In genomic region chr2:130372833-130373807, GRCh38 we compare ENCODE assay signal across 8 cellular contexts. TPM values are rescaled to one million over a fixed set of nuclear protein-coding genes. Genes with fewer than 3 reads are reported as not detected.
DNase-seq lines count a peak whose midpoint lies in the region; ATAC-seq, FAIRE-seq and TF ChIP-seq lines count a peak whose summit lies in the region.

No MANE protein-coding gene starts in this region.

- H3K27me3 ChIP-seq in Caco-2 (replicated peaks; ENCODE audit: control insufficient read depth, insufficient read depth, low read length) (no peaks in the 10 kb centered on the region), GM12878 (replicated peaks in 1 of 2; ENCODE audit: control insufficient read depth in 2 of 2, insufficient read depth in 2 of 2, low read length in 1 of 2) (no peaks in the 10 kb centered on the region), mesendoderm (ENCODE audit: insufficient read depth, low read length, poor library complexity) (no peaks in the 10 kb centered on the region)

- H3K4me3 ChIP-seq in Caco-2 (ENCODE audit: low read depth, low read length) (peak overlapping the region; percentile 92), GM12878 (peak overlapping the region; percentile 94), mesendoderm (ENCODE audit: low read length) (peak overlapping the region; percentile 76)

- no peaks in the 10 kb centered on the region for H3K9me3 Mint-ChIP-seq in Caco-2 (ENCODE audit: unreplicated experiment)

- H3K79me1 ChIP-seq in mesendoderm (ENCODE audit: low read length): peaks cover 3% of the 10 kb centered on the region

- H3K27me3 Mint-ChIP-seq in Caco-2 (ENCODE audit: insufficient read depth, unreplicated experiment): no peaks in the 10 kb centered on the region

- H2AFZ ChIP-seq in GM12878 (ENCODE audit: control insufficient read depth, low read depth, low read length): peak overlapping the region; percentile 93

- H3K4ac ChIP-seq in mesendoderm (ENCODE audit: low read depth, low read length): peak overlapping the region; percentile 47

- H3K27ac ChIP-seq in GM12878 (ENCODE audit: control insufficient read depth, insufficient read depth) (peak overlapping the region; percentile 90), mesendoderm (ENCODE audit: low read depth, low read length) (no peak overlapping the region)

- H3K27ac Mint-ChIP-seq in Caco-2 (ENCODE audit: unreplicated experiment): peak overlapping the region; percentile 91

- ATAC-seq in HG02885 (IDR thresholded peaks at IDR 0.05; ENCODE audit: poor library complexity, unreplicated experiment) (peak; percentile 0), GM12878 (peak; percentile 2), HG03108 (IDR thresholded peaks at IDR 0.05; ENCODE audit: unreplicated experiment) (no peak)

- peaks cover 46% of the 10 kb centered on the region for H3K79me2 ChIP-seq in GM12878 (ENCODE audit: control insufficient read depth, insufficient read depth, low read length)
- H3K79me2 ChIP-seq in mesendoderm (ENCODE audit: control insufficient read depth, insufficient read depth, low read length): no peaks in the 10 kb centered on the region

- in situ Hi-C loops in GM12878 (cut with MboI): no loop called here

- no peak overlapping the region for H4K8ac ChIP-seq in mesendoderm (ENCODE audit: low read depth, low read length)

- no peak for FAIRE-seq in GM12878 (lab: Jason Lieb, UNC)

- SMC1A ChIA-PET in GM12878 (lab: Charles Lee; ENCODE audit: uncharacterized antibody, unreplicated experiment): interaction anchor here (1.2 to 1.7 kb wide), 8 partner anchors 10 to 36 kb away, joined by 3 to 19 read pairs (median 4); partner anchors contain the start of gene IMP4

- no peak for TF ChIP-seq RAD21 in GM12878 (IDR thresholded peaks at IDR 0.05; ENCODE audit: insufficient read depth, low read depth, low read length)

- H3K18ac ChIP-seq in mesendoderm (ENCODE audit: low read length): peak overlapping the region; percentile 77

- H3K4me1 ChIP-seq in Caco-2 (peaks cover 6% of the 10 kb centered on the region), GM12878 (ENCODE audit: control insufficient read depth, insufficient read depth, low read length) (peaks cover 40% of the 10 kb centered on the region), mesendoderm (ENCODE audit: control insufficient read depth, low read depth, low read length) (peaks cover 6% of the 10 kb centered on the region)

- H3K56ac ChIP-seq in mesendoderm (ENCODE audit: low read length): peak overlapping the region; percentile 97

- no peak overlapping the region for H4K5ac ChIP-seq in mesendoderm (ENCODE audit: low read length)

- H3K23ac ChIP-seq in mesendoderm (ENCODE audit: low read length): peak overlapping the region; percentile 92

- H3K36me3 ChIP-seq in Caco-2 (ENCODE audit: control insufficient read depth, insufficient read depth, low read length): peaks cover 4% of the 10 kb centered on the region; the same call in 1 of the 2 replicates
- peaks cover 0 to 8% of the 10 kb centered on the region in 2 experiments; a peak in 2 of 4 replicates for H3K36me3 ChIP-seq in GM12878 (ENCODE audit: control insufficient read depth in 2 of 2, insufficient read depth in 2 of 2, low read length in 1 of 2)
- H3K36me3 ChIP-seq in mesendoderm (ENCODE audit: control insufficient read depth, insufficient read depth, low read length): no peaks in the 10 kb centered on the region

- H3K9me3 ChIP-seq in Caco-2 (no peaks in the 10 kb centered on the region), GM12878 (replicated peaks; ENCODE audit: control insufficient read depth, insufficient read depth, low read length) (no peaks in the 10 kb centered on the region)

- peaks cover 39% of the 10 kb centered on the region for H3K36me3 Mint-ChIP-seq in Caco-2 (ENCODE audit: insufficient read depth, unreplicated experiment)

- H2BK120ac ChIP-seq in mesendoderm (ENCODE audit: low read depth, low read length): no peak overlapping the region

- TF ChIP-seq CTCF in Caco-2 (IDR thresholded peaks at IDR 0.05; ENCODE audit: insufficient read depth in 1 of 2, low read depth in 1 of 2, low read length in 1 of 2, severe bottlenecking in 1 of 2, unreplicated experiment in 1 of 2) (no peak), GM12878 (IDR thresholded peaks at IDR 0.05 in 2 of 3, conservative IDR thresholded peaks at IDR 0.05 in 1 of 3; ENCODE audit: control insufficient read depth in 2 of 3, extremely low read depth in 1 of 3, insufficient read depth in 1 of 3, low read depth in 3 of 3, low read length in 3 of 3) (no peak)

- BruUV-seq in Caco-2 (replicated peaks; lab: Mats Ljungman, UMichigan) (TSS peak; percentile 50), GM12878 (replicated peaks; lab: Mats Ljungman, UMichigan) (TSS peak; percentile 76)

- H2BK15ac ChIP-seq in mesendoderm (replicated peaks; ENCODE audit: low read depth): no peak overlapping the region

- POLR2A ChIA-PET in Caco-2 (lab: Charles Lee): interaction anchor here (0.7 to 1.5 kb wide), 3 partner anchors 17 to 31 kb away, joined by 3 to 12 read pairs (median 3); partner anchors contain the start of genes IMP4 and PTPN18
- POLR2A ChIA-PET in GM12878 (lab: Charles Lee): interaction anchor here (0.6 to 1.8 kb wide), 10 partner anchors 9 to 192 kb away, joined by 3 to 10 read pairs (median 4); partner anchors contain the start of gene IMP4

- H3K9ac ChIP-seq in GM12878 (ENCODE audit: control insufficient read depth, insufficient read depth, low read length) (peak overlapping the region; percentile 92), mesendoderm (ENCODE audit: low read length) (peak overlapping the region; percentile 88)

- 11% methylated on average over 24 of the region's 24 CpGs for whole genome bisulfite sequencing in GM12878 (ENCODE audit: insufficient coverage, insufficient replicate concordance, low lambda C conversion rate, missing lambda C conversion rate)
- WGBS in mesendoderm (ENCODE audit: extremely low coverage, insufficient coverage, low lambda C conversion rate): no CpG with 5 or more reads among the region's 24 CpGs

- intact Hi-C loops in Caco-2 (cut with micrococcal nuclease; ENCODE audit: unreplicated experiment) (loop anchor here (1.0 to 5.0 kb wide), 4 partner anchors 17 to 54 kb away; partner anchors contain the start of genes IMP4 and PTPN18), GM12878 (cut with micrococcal nuclease; ENCODE audit: unreplicated experiment) (loop anchor here (1.0 to 10.0 kb wide), 3 partner anchors 18 to 52 kb away; partner anchors contain the start of gene IMP4)

- CTCF ChIA-PET in Caco-2 (lab: Charles Lee): interaction anchor here (0.6 to 1.6 kb wide), 7 partner anchors 17 to 1457 kb away, joined by 3 to 16 read pairs (median 6); partner anchors contain the start of genes IMP4 and PTPN18
- CTCF ChIA-PET in GM12878 (lab: Yijun Ruan, JAX): interaction anchor here (0.5 to 2.6 kb wide), 21 partner anchors 9 to 707 kb away, joined by 3 to 34 read pairs (median 4); partner anchors contain the start of genes IMP4 and PTPN18

- TF ChIP-seq POLR2A in GM12878 (IDR thresholded peaks at IDR 0.05; ENCODE audit: low read depth, low read length): no peak

- H2BK5ac ChIP-seq in mesendoderm (ENCODE audit: low read length): peak overlapping the region; percentile 83

- no peak for TF ChIP-seq EP300 in GM12878 (IDR thresholded peaks at IDR 0.05; ENCODE audit: borderline replicate concordance in 1 of 2, control insufficient read depth in 1 of 2, low read depth in 2 of 2, low read length in 2 of 2)

- no peak for DNase-seq in Caco-2
- no peak for DNase-seq in GM12878 (ENCODE audit: low read depth, low spot score)
- DNase-seq in mesendoderm: no peak
- DNase-seq in Ammon's horn (ENCODE audit: low spot score): no peak
- DNase-seq in NCI-H1092 treated with DMSO at 0.1 percent for 48 hours (lab: John Stamatoyannopoulos, UW): no peak
- DNase-seq in ecto neural progenitor cell (ENCODE audit: low spot score): no peak

- no peaks in the 10 kb centered on the region for H4K20me1 ChIP-seq in GM12878 (ENCODE audit: control insufficient read depth, insufficient read depth)

- H3K4me3 Mint-ChIP-seq in Caco-2 (ENCODE audit: unreplicated experiment): peak overlapping the region; percentile 98

- RAD21 ChIA-PET in GM12878 (lab: Charles Lee; ENCODE audit: unreplicated experiment): interaction anchor here (0.7 to 2.4 kb wide), 8 partner anchors 12 to 192 kb away, joined by 3 to 34 read pairs (median 5); partner anchors contain the start of genes IMP4 and SMPD4

- H2AK5ac ChIP-seq in mesendoderm (ENCODE audit: low read length): peak overlapping the region; percentile 91

- H3K4me1 Mint-ChIP-seq in Caco-2 (ENCODE audit: low read depth, unreplicated experiment): peaks cover 23% of the 10 kb centered on the region

- H3K4me2 ChIP-seq in GM12878 (ENCODE audit: control insufficient read depth, insufficient read depth) (peak overlapping the region; percentile 70), mesendoderm (ENCODE audit: low read length) (peak overlapping the region; percentile 91)

RNA-seq across cellular contexts. Expression of gene PTPN18, which starts 17.3 kb away (rescaled TPM):
- total RNA-seq in Caco-2 (2022) (46.5 and 51.0 TPM in 2 replicates), GM12878 (2014; rRNA removed) (31.4 and 36.9 TPM in 2 replicates), GM12878 (2014; rRNA removed; fragmentation: Illumina TruSeq; extraction: Trizol) (38.5 and 39.8 TPM in 2 replicates), GM12878 (2021) (41.9 and 43.1 TPM in 2 replicates)
- total RNA-seq in GM12878 (2013; cell fraction: nucleolus; rRNA removed): 33.3 and 40.8 TPM in 2 replicates
- polyA plus RNA-seq in GM12878 (2011; ENCODE audit: low read depth): 26.0 TPM
- polyA plus RNA-seq in GM12878 (2011; rRNA removed) (29.3 and 47.0 TPM in 2 replicates), GM12878 (2014; fragmentation: Illumina TruSeq; extraction: Trizol) (89.9 and 99.8 TPM in 2 replicates), GM12878 (2014; fragmentation: Nextera tagmentation; extraction: Ambion mirVana) (10 to 100 TPM; 14.8 to 17.5 TPM), GM12878 (2014; rRNA removed) (58.4 and 58.8 TPM in 2 replicates), GM12878 (2016; fragmentation: Nextera tagmentation; extraction: Ambion mirVana) (10 to 100 TPM; 43.7 to 45.6 TPM)
- polyA plus RNA-seq in GM12878 (2011; cell fraction: cytosol; rRNA removed): 50.1 and 55.8 TPM in 2 replicates
- polyA plus RNA-seq in GM12878 (2011; cell fraction: nucleus; rRNA removed): 44.1 and 45.8 TPM in 2 replicates
- 37.9 and 44.0 TPM in 2 replicates for polyA plus RNA-seq in GM12878 (2012)
- 22.4 and 27.1 TPM in 2 replicates for polyA minus RNA-seq in GM12878 (2011; rRNA and poly(A)+ RNA removed)
- 13.2 and 13.4 TPM in 2 replicates for polyA minus RNA-seq in GM12878 (2011; cell fraction: cytosol; rRNA and poly(A)+ RNA removed)
- 17.3 and 30.1 TPM in 2 replicates for polyA minus RNA-seq in GM12878 (2011; cell fraction: nucleus; rRNA and poly(A)+ RNA removed)
- polyA plus RNA-seq in mesendoderm (2013, experiment 1 of 2): 9.1 TPM
- polyA plus RNA-seq in mesendoderm (2013, experiment 2 of 2): 9.1 TPM

RNA-seq across cellular contexts. Expression of gene IMP4, which starts 30.4 kb away (rescaled TPM):
- 105 and 120 TPM in 2 replicates for total RNA-seq in Caco-2 (2022)
- total RNA-seq in GM12878 (2013; cell fraction: nucleolus; rRNA removed): 66.8 and 77.9 TPM in 2 replicates
- total RNA-seq in GM12878 (2014; rRNA removed): 181 and 209 TPM in 2 replicates
- 74.9 and 85.3 TPM in 2 replicates for total RNA-seq in GM12878 (2014; rRNA removed; fragmentation: Illumina TruSeq; extraction: Trizol)
- total RNA-seq in GM12878 (2021): 166 and 171 TPM in 2 replicates
- polyA plus RNA-seq in GM12878 (2011; ENCODE audit: low read depth): 61.6 TPM
- polyA plus RNA-seq in GM12878 (2011; rRNA removed): 78.0 and 162 TPM in 2 replicates
- 306 and 444 TPM in 2 replicates for polyA plus RNA-seq in GM12878 (2011; cell fraction: cytosol; rRNA removed)
- polyA plus RNA-seq in GM12878 (2011; cell fraction: nucleus; rRNA removed): 402 and 407 TPM in 2 replicates
- polyA plus RNA-seq in GM12878 (2012): 134 and 142 TPM in 2 replicates
- 43.2 and 70.5 TPM in 2 replicates for polyA plus RNA-seq in GM12878 (2014; fragmentation: Illumina TruSeq; extraction: Trizol)
- 100 to 1,000 TPM in 1 of 2 experiments, 10 to 100 TPM in 1; 41.4 to 100 TPM for polyA plus RNA-seq in GM12878 (2014; fragmentation: Nextera tagmentation; extraction: Ambion mirVana)
- polyA plus RNA-seq in GM12878 (2014; rRNA removed): 242 and 273 TPM in 2 replicates
- polyA plus RNA-seq in GM12878 (2016; fragmentation: Nextera tagmentation; extraction: Ambion mirVana): 100 to 1,000 TPM; 183 to 206 TPM
- 132 and 174 TPM in 2 replicates for polyA minus RNA-seq in GM12878 (2011; rRNA and poly(A)+ RNA removed)
- polyA minus RNA-seq in GM12878 (2011; cell fraction: cytosol; rRNA and poly(A)+ RNA removed): 64.4 and 65.1 TPM in 2 replicates
- polyA minus RNA-seq in GM12878 (2011; cell fraction: nucleus; rRNA and poly(A)+ RNA removed): 89.7 and 141 TPM in 2 replicates
- 106 TPM for polyA plus RNA-seq in mesendoderm (2013, experiment 1 of 2)
- 114 TPM for polyA plus RNA-seq in mesendoderm (2013, experiment 2 of 2)
